Comparison of ENCODE assay signal across 8 cellular contexts in the genomic region with DNA sequence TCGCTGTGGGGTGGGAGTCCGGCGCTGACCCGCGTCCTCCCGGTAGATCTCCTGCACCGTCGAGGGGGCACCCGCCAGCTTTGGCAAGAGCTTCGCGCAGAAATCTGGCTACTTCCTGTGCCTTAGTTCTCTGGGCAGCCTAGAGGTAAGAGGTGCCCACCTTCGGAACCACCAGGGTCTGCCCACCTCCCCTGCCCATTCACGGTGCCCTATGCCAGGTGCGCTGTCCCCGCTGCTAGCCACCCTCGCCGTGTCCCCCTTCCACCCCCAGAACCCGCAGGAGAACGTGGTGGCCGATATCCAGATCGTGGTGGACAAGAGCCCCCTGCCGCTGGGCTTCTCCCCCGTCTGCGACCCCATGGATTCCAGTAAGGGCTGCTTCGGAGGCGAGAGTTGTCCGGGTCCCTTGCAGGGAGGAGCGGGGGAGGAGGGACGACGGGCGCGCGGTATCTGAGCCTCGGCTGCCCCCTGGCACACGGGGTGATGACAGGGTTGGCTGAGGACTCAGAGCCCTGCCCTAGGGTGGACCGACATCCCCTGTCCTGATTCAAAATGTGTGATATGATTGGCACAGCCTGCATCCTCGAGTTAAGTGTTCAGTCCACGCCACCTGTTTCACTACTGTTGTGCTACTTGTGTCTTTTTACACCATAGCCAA. TPM values are rescaled to one million over a fixed set of nuclear protein-coding genes. Genes with fewer than 3 reads are reported as not detected.
DNase-seq lines count a peak whose midpoint lies in the region; ATAC-seq and TF ChIP-seq lines count a peak whose summit lies in the region.

No MANE protein-coding gene starts in this region.

- 0 out of 2 replicates have a peak, but pooled peaks cover 5% of the 10 kb centered on the region for H3K79me2 ChIP-seq in PC-9 (ENCODE audit: low read depth)

- H3K4me3 ChIP-seq in PC-9 (peak overlapping the region; percentile 82), astrocyte of the spinal cord (ENCODE audit: low read depth, low read length) (peak overlapping the region; percentile 79)

- H3K9me3 ChIP-seq in PC-9 (ENCODE audit: insufficient read depth, low read depth) = no peaks in the 10 kb centered on the region

- no peak; the same call in 1 of the 2 replicates for TF ChIP-seq CTCF in PC-9 (conservative IDR thresholded peaks at IDR 0.05)
- no peak for TF ChIP-seq CTCF in astrocyte of the spinal cord (IDR thresholded peaks at IDR 0.05; ENCODE audit: low read depth, low read length)

- POLR2A ChIA-PET in PC-9 (lab: Charles Lee; ENCODE audit: unreplicated experiment) = interaction anchor here (0.6 to 1.0 kb wide), 4 partner anchors 10 to 111 kb away, joined by 3 to 6 read pairs (median 4); a partner anchor contains a TSS

- no peaks in the 10 kb centered on the region for H3K9me2 ChIP-seq in PC-9 (ENCODE audit: insufficient read depth)

- intact Hi-C loops in PC-9 (cut with micrococcal nuclease; ENCODE audit: unreplicated experiment) = no loop called here

- H3K4me1 ChIP-seq in PC-9 (replicated peaks; ENCODE audit: insufficient read depth) = peaks cover 15% of the 10 kb centered on the region

- peaks cover 23% of the 10 kb centered on the region; the same call in 1 of the 2 replicates for H3F3A ChIP-seq in PC-9 (ENCODE audit: insufficient read depth, low read depth)

- CTCF ChIA-PET in PC-9 (lab: Charles Lee) = interaction anchor here (0.6 kb wide), 1 partner anchor 649 kb away, joined by 9 read pairs; no protein-coding TSS in a partner anchor

- peak overlapping the region; percentile 94 for H3K4me2 ChIP-seq in PC-9

- in situ Hi-C loops in astrocyte of the spinal cord (cut with HindIII; ENCODE audit: low sequenced_read_pairs) = no loop called here

- H4K20me1 ChIP-seq in PC-9 (ENCODE audit: insufficient read depth) = no peaks in the 10 kb centered on the region

- peak; percentile 12 for ATAC-seq in HG02642 (IDR thresholded peaks at IDR 0.05; ENCODE audit: poor library complexity, unreplicated experiment)

- DNase-seq in NCI-H2029 (lab: John Stamatoyannopoulos, UW) (peak; percentile 7), NCI-H2029 treated with DMSO at 0.1 percent for 48 hours (lab: John Stamatoyannopoulos, UW) (no peak), PC-9 (peak in 1 of 2 experiments; percentile 48), astrocyte of the spinal cord (ENCODE audit: low read depth, low spot score) (peak; percentile 8), iPS-NIHi7 (ENCODE audit: extremely low spot score) (peak; percentile 58)
- DNase-seq in stimulated activated CD4-positive, alpha-beta T cell treated with anti-CD3 and anti-CD28 coated beads, Interleukin-1b, Interleukin-23, amount 100 ng/mL, for 48 hours = peak; percentile 11
- DNase-seq in NK-92 treated with Interleukin-12 subunit alpha and Interleukin-12 subunit beta, amount 100 ng/mL, for 24 hours (lab: John Stamatoyannopoulos, UW) = no peak

- no peaks in the 10 kb centered on the region for H3K27me3 ChIP-seq in PC-9 (ENCODE audit: insufficient read depth, low read depth)

- BruUV-seq in PC-9 (replicated peaks; lab: Mats Ljungman, UMichigan) = no TSS peak

- H2AFZ ChIP-seq in PC-9 = peak overlapping the region; percentile 99

- H3K36me3 ChIP-seq in PC-9 (ENCODE audit: low read depth) = 0 out of 2 replicates have a peak, but pooled peaks cover 4% of the 10 kb centered on the region

- no peak overlapping the region for H3K27ac ChIP-seq in PC-9

RNA-seq across cellular contexts. Expression of a gene that starts 0.5 kb away (rescaled TPM):
- 58.1 and 80.0 TPM in 2 replicates for total RNA-seq in PC-9 (2021)

RNA-seq across cellular contexts. Expression of a gene that starts 15.0 kb away (rescaled TPM):
- total RNA-seq in PC-9 (2021) = 2.7 and 3.3 TPM in 2 replicates

RNA-seq across cellular contexts. Expression of a gene that starts 26.4 kb away (rescaled TPM):
- total RNA-seq in PC-9 (2021) = not detected in 2 replicates

RNA-seq across cellular contexts. Expression of a gene that starts 28.1 kb away (rescaled TPM):
- 2.0 and 3.9 TPM in 2 replicates for total RNA-seq in PC-9 (2021)

RNA-seq across cellular contexts. Expression of a gene that starts 40.3 kb away (rescaled TPM):
- total RNA-seq in PC-9 (2021) = not detected in 2 replicates

Comparison
In these comparisons a context has a peak if more than half of its experiments do, and no peak if none do; other contexts are left out.
1. DNase-seq: peak in NCI-H2029 (single experiment), astrocyte of the spinal cord (single experiment), iPS-NIHi7 (single experiment) and stimulated activated CD4-positive, alpha-beta T cell treated with anti-CD3 and anti-CD28 coated beads, Interleukin-1b, Interleukin-23, amount 100 ng/mL, for 48 hours (single experiment); none in NCI-H2029 treated with DMSO at 0.1 percent for 48 hours (single experiment) and NK-92 treated with Interleukin-12 subunit alpha and Interleukin-12 subunit beta, amount 100 ng/mL, for 24 hours (single experiment).